Comparison of ENCODE assay signal across 28 cellular contexts in genomic region chr12:93938317-93938716, GRCh38.
"Had no signal": no experiment of that assay in that cellular context is flagged by ENCODE, and none has a peak within 500 bp of the region (broad histone marks: within the 10 kb centered on the region; RNA-seq: fewer than 3 reads in every experiment).

No MANE protein-coding gene starts in this region.

- H3K36me3 ChIP-seq: brain microvascular endothelial cell, MG63, Peyer's patch, SJSA1 had no signal

- H3K4me2 ChIP-seq: SK-N-SH had no signal

- H3K4me1 ChIP-seq: Peyer's patch, SJSA1 had no signal

- H3K4me3 ChIP-seq: MG63, Peyer's patch, SJSA1 had no signal

- DNase-seq: activated CD4-positive, alpha-beta T cell treated with anti-CD3 and anti-CD28 coated beads, Interleukin-2, amount 10 ng/mL, durations not matched to agents 24 days and 14 days; activated CD4-positive, alpha-beta T cell treated with anti-CD3 and anti-CD28 coated beads, Interleukin-2, amount 50 U/mL, for 4 hours; activated CD8-positive, alpha-beta T cell treated with anti-CD3 and anti-CD28 coated beads for 36 hours; activated effector memory CD4-positive, alpha-beta T cell treated with anti-CD3 and anti-CD28 coated beads, Interleukin-2, amount 50 U/mL, for 16 hours; activated naive CD4-positive, alpha-beta T cell; activated naive CD4-positive, alpha-beta T cell treated with anti-CD3 and anti-CD28 coated beads, Interleukin-2, amount 50 U/mL, for 16 hours; activated naive CD8-positive, alpha-beta T cell treated with anti-CD3 and anti-CD28 coated beads for 36 hours; activated T-cell treated with anti-CD3 and anti-CD28 coated beads, Interleukin-2, amount 50 U/mL, for 1 hour; activated T-cell treated with anti-CD3 and anti-CD28 coated beads, Interleukin-2, amount 50 U/mL, for 72 hours; amniotic stem cell; aorta; brain microvascular endothelial cell; central memory CD4-positive, alpha-beta T cell; Karpas-422; MG63; MV-4-11; NCI-H1092; NCI-H1436 treated with DMSO at 0.1 percent for 48 hours; NCI-H1694 treated with DMSO at 0.1 percent for 48 hours; NCI-H2029; NCI-H345; NCI-H524 treated with DMSO at 0.1 percent for 48 hours; PC-3; Peyer's patch; RPMI8226; SHP77 treated with DMSO at 0.1 percent for 48 hours; SK-N-SH had no signal

- H3K9ac ChIP-seq: SK-N-SH had no signal

- H3K27me3 ChIP-seq: brain microvascular endothelial cell, MG63, Peyer's patch, SJSA1 had no signal

- H3K27ac ChIP-seq: brain microvascular endothelial cell, Peyer's patch, SJSA1 had no signal
